3 cellular contexts compared by ENCODE assay signal in the genomic region with DNA sequence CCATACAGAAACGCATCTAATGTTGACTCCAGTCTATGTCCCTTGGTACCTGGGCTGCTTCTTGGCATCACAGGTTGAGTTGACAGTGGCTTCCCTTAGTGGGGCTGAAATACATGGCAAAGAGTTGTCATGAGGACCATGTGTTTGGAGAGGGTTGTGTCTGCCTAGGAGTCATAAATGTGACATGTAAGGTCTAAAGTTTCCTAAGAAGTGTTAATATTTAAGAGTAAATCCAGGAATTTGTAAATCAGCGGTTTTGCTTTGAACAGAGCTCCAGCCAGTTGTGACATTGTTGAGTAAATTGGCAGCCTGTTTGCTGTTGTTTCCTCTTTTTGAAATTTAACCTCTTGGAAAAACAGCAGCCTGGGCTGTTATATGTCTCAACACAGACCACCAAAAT.
TF ChIP-seq lines count a peak whose summit lies in the region.

No MANE protein-coding gene starts in this region.

TF ChIP-seq in liver, 16 proteins besides CTCF, POLR2A, EP300 and RAD21:
- TF ChIP-seq TAF1 (conservative IDR thresholded peaks at IDR 0.05) (no peak), FOXA1 (IDR thresholded peaks at IDR 0.05) (no peak), RXRA (IDR thresholded peaks at IDR 0.05) (peak; percentile 44 to 81), HNF4G (IDR thresholded peaks at IDR 0.05) (peak; percentile 40), JUND (IDR thresholded peaks at IDR 0.05) (peak in 1 of 2 donors; percentile 73), FOXA2 (IDR thresholded peaks at IDR 0.05) (peak; percentile 52), HNF4A (conservative IDR thresholded peaks at IDR 0.05) (peak; percentile 81 to 82), SP1 (IDR thresholded peaks at IDR 0.05) (peak; percentile 73), NR2F2 (IDR thresholded peaks at IDR 0.05) (no peak), EGR1 (IDR thresholded peaks at IDR 0.05; ENCODE audit: low read depth in 2 of 2) (no peak)
- TF ChIP-seq, protein P1, sequence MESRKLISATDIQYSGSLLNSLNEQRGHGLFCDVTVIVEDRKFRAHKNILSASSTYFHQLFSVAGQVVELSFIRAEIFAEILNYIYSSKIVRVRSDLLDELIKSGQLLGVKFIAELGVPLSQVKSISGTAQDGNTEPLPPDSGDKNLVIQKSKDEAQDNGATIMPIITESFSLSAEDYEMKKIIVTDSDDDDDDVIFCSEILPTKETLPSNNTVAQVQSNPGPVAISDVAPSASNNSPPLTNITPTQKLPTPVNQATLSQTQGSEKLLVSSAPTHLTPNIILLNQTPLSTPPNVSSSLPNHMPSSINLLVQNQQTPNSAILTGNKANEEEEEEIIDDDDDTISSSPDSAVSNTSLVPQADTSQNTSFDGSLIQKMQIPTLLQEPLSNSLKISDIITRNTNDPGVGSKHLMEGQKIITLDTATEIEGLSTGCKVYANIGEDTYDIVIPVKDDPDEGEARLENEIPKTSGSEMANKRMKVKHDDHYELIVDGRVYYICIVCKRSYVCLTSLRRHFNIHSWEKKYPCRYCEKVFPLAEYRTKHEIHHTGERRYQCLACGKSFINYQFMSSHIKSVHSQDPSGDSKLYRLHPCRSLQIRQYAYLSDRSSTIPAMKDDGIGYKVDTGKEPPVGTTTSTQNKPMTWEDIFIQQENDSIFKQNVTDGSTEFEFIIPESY (IDR thresholded peaks at IDR 0.05) = peak; percentile 73
- TF ChIP-seq, protein P2, sequence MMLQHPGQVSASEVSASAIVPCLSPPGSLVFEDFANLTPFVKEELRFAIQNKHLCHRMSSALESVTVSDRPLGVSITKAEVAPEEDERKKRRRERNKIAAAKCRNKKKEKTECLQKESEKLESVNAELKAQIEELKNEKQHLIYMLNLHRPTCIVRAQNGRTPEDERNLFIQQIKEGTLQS (IDR thresholded peaks at IDR 0.05) = no peak
- TF ChIP-seq, protein P3, sequence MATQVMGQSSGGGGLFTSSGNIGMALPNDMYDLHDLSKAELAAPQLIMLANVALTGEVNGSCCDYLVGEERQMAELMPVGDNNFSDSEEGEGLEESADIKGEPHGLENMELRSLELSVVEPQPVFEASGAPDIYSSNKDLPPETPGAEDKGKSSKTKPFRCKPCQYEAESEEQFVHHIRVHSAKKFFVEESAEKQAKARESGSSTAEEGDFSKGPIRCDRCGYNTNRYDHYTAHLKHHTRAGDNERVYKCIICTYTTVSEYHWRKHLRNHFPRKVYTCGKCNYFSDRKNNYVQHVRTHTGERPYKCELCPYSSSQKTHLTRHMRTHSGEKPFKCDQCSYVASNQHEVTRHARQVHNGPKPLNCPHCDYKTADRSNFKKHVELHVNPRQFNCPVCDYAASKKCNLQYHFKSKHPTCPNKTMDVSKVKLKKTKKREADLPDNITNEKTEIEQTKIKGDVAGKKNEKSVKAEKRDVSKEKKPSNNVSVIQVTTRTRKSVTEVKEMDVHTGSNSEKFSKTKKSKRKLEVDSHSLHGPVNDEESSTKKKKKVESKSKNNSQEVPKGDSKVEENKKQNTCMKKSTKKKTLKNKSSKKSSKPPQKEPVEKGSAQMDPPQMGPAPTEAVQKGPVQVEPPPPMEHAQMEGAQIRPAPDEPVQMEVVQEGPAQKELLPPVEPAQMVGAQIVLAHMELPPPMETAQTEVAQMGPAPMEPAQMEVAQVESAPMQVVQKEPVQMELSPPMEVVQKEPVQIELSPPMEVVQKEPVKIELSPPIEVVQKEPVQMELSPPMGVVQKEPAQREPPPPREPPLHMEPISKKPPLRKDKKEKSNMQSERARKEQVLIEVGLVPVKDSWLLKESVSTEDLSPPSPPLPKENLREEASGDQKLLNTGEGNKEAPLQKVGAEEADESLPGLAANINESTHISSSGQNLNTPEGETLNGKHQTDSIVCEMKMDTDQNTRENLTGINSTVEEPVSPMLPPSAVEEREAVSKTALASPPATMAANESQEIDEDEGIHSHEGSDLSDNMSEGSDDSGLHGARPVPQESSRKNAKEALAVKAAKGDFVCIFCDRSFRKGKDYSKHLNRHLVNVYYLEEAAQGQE (IDR thresholded peaks at IDR 0.05) = peak; percentile 72
- TF ChIP-seq, protein P4, sequence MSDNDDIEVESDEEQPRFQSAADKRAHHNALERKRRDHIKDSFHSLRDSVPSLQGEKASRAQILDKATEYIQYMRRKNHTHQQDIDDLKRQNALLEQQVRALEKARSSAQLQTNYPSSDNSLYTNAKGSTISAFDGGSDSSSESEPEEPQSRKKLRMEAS (IDR thresholded peaks at IDR 0.05) = peak; percentile 76

TF ChIP-seq in HepG2, 621 proteins besides CTCF, POLR2A, EP300 and RAD21 (continues in another document):
- no peak for TF ChIP-seq GPN1 (CRISPR knock-in tag; IDR thresholded peaks at IDR 0.05; ENCODE audit: borderline replicate concordance)
- TF ChIP-seq, protein P5, sequence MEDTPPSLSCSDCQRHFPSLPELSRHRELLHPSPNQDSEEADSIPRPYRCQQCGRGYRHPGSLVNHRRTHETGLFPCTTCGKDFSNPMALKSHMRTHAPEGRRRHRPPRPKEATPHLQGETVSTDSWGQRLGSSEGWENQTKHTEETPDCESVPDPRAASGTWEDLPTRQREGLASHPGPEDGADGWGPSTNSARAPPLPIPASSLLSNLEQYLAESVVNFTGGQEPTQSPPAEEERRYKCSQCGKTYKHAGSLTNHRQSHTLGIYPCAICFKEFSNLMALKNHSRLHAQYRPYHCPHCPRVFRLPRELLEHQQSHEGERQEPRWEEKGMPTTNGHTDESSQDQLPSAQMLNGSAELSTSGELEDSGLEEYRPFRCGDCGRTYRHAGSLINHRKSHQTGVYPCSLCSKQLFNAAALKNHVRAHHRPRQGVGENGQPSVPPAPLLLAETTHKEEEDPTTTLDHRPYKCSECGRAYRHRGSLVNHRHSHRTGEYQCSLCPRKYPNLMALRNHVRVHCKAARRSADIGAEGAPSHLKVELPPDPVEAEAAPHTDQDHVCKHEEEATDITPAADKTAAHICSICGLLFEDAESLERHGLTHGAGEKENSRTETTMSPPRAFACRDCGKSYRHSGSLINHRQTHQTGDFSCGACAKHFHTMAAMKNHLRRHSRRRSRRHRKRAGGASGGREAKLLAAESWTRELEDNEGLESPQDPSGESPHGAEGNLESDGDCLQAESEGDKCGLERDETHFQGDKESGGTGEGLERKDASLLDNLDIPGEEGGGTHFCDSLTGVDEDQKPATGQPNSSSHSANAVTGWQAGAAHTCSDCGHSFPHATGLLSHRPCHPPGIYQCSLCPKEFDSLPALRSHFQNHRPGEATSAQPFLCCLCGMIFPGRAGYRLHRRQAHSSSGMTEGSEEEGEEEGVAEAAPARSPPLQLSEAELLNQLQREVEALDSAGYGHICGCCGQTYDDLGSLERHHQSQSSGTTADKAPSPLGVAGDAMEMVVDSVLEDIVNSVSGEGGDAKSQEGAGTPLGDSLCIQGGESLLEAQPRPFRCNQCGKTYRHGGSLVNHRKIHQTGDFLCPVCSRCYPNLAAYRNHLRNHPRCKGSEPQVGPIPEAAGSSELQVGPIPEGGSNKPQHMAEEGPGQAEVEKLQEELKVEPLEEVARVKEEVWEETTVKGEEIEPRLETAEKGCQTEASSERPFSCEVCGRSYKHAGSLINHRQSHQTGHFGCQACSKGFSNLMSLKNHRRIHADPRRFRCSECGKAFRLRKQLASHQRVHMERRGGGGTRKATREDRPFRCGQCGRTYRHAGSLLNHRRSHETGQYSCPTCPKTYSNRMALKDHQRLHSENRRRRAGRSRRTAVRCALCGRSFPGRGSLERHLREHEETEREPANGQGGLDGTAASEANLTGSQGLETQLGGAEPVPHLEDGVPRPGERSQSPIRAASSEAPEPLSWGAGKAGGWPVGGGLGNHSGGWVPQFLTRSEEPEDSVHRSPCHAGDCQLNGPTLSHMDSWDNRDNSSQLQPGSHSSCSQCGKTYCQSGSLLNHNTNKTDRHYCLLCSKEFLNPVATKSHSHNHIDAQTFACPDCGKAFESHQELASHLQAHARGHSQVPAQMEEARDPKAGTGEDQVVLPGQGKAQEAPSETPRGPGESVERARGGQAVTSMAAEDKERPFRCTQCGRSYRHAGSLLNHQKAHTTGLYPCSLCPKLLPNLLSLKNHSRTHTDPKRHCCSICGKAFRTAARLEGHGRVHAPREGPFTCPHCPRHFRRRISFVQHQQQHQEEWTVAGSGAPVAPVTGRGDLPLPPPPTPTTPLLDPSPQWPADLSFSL (CRISPR knock-in tag; IDR thresholded peaks at IDR 0.05) = no peak

TF ChIP-seq in H1, 55 proteins besides CTCF, POLR2A, EP300 and RAD21:
- TF ChIP-seq TEAD4 (IDR thresholded peaks at IDR 0.05; ENCODE audit: low read depth, low read length) = no peak
- TF ChIP-seq JUND (IDR thresholded peaks at IDR 0.05; ENCODE audit: low read length) = no peak
- no peak for TF ChIP-seq YY1 (IDR thresholded peaks at IDR 0.05; ENCODE audit: low read depth, low read length)
- no peak for TF ChIP-seq NANOG (IDR thresholded peaks at IDR 0.05; ENCODE audit: insufficient read depth, low read depth, low read length, poor library complexity, severe bottlenecking)
- no peak for TF ChIP-seq EGR1 (IDR thresholded peaks at IDR 0.05; ENCODE audit: borderline replicate concordance, low read depth, low read length)
- TF ChIP-seq SIX5 (IDR thresholded peaks at IDR 0.05; ENCODE audit: low read depth, low read length) = no peak
- TF ChIP-seq CEBPB (IDR thresholded peaks at IDR 0.05; ENCODE audit: low read depth, low read length) = no peak
- TF ChIP-seq, protein P6, sequence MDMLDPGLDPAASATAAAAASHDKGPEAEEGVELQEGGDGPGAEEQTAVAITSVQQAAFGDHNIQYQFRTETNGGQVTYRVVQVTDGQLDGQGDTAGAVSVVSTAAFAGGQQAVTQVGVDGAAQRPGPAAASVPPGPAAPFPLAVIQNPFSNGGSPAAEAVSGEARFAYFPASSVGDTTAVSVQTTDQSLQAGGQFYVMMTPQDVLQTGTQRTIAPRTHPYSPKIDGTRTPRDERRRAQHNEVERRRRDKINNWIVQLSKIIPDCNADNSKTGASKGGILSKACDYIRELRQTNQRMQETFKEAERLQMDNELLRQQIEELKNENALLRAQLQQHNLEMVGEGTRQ (IDR thresholded peaks at IDR 0.05; ENCODE audit: low read length) = no peak
- TF ChIP-seq CHD1 (IDR thresholded peaks at IDR 0.05; ENCODE audit: low read depth, low read length) = no peak
- TF ChIP-seq TCF12 (IDR thresholded peaks at IDR 0.05; ENCODE audit: low read depth, low read length) = no peak
- TF ChIP-seq FOSL1 (IDR thresholded peaks at IDR 0.05; ENCODE audit: insufficient read depth, low read depth, low read length) = no peak
- TF ChIP-seq MAFK (IDR thresholded peaks at IDR 0.05; ENCODE audit: low read depth, low read length) = no peak
